In the genomic region with DNA sequence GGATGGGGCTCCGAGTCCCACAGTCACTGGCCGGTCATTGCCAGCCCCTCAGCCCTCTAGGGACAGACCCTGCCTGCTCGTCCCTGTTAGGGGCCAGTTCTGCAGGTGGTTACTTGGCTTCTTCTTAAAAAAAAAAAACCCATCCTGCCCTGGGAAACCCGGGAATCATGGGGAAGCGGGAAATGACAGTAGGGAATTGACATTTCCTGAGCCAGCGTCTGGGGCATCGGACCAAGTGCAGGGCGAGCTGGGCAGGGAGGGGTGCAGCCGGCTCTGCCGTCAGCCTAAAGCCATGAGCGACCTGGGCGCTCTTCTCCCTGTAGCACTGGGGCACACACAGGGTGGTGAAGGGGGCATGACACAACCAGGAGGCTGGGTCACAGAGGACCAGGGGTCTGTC, we compare ENCODE assay signal across 17 cellular contexts.
DNase-seq lines count a peak whose midpoint lies in the region; ATAC-seq, FAIRE-seq and TF ChIP-seq lines count a peak whose summit lies in the region.
"Had no signal": no experiment of that assay in that cellular context is flagged by ENCODE, and none has a peak within 500 bp of the region (broad histone marks: within the 10 kb centered on the region; RNA-seq: fewer than 3 reads in every experiment).

No MANE protein-coding gene starts in this region.

- peaks cover 7% of the 10 kb centered on the region for H3K27me3 Mint-ChIP-seq in activated CD4-positive, alpha-beta memory T cell treated with anti-CD3 and anti-CD28 coated beads, Interleukin-2, amount 10 ng/mL, durations not matched to agents 7 days and 5 days
- no peaks in the 10 kb centered on the region for H3K27me3 Mint-ChIP-seq in Caco-2 (ENCODE audit: insufficient read depth, unreplicated experiment)

- TF ChIP-seq EP300 in HepG2 (IDR thresholded peaks at IDR 0.05; ENCODE audit: low read depth in 2 of 2, low read length in 2 of 2) (no peak), HepG2 (CRISPR knock-in tag; IDR thresholded peaks at IDR 0.05; ENCODE audit: borderline replicate concordance) (no peak)

- H3K36me3 ChIP-seq in liver (ENCODE audit: control insufficient read depth in 4 of 4, insufficient read depth in 3 of 4, low read depth in 1 of 4, low read length in 3 of 4) (peaks cover 0 to 9% (median 1%) of the 10 kb centered on the region in 4 donors), HepG2 (replicated peaks in 1 of 2; ENCODE audit: control insufficient read depth in 1 of 2, insufficient read depth in 2 of 2, low read length in 2 of 2) (no peaks in the 10 kb centered on the region), upper lobe of right lung (no peaks in the 10 kb centered on the region), Caco-2 (ENCODE audit: control insufficient read depth, insufficient read depth, low read length) (no peaks in the 10 kb centered on the region; the same call in 1 of the 2 replicates)
- H3K36me3 ChIP-seq: neural progenitor cell, thyroid gland had no signal

- no peak overlapping the region for H3K4me2 ChIP-seq in HepG2 (ENCODE audit: low read depth, low read length)
- H3K4me2 ChIP-seq: neural progenitor cell had no signal

- intact Hi-C loops in HepG2 (cut with micrococcal nuclease; ENCODE audit: unreplicated experiment) = no loop called here
- intact Hi-C loops in upper lobe of right lung (cut with DNase I) = no loop called here
- intact Hi-C loops in Caco-2 (cut with micrococcal nuclease; ENCODE audit: unreplicated experiment) = no loop called here

- in situ Hi-C loops in HepG2 (cut with HindIII; ENCODE audit: extremely low pct_ligation_motif_present, low pct_unique_long_range_greater_than_20kb) = no loop called here

- H3K27ac Mint-ChIP-seq in activated CD4-positive, alpha-beta memory T cell treated with anti-CD3 and anti-CD28 coated beads, Interleukin-2, amount 10 ng/mL, durations not matched to agents 7 days and 5 days = peak overlapping the region; percentile 82
- H3K27ac Mint-ChIP-seq in Caco-2 (ENCODE audit: unreplicated experiment) = no peak overlapping the region
- H3K27ac Mint-ChIP-seq: neural progenitor cell, WTC11 had no signal

- H3K4me1 ChIP-seq in liver (ENCODE audit: control insufficient read depth in 4 of 4, insufficient read depth in 4 of 4, low read length in 3 of 4) = peaks cover 35 to 88% (median 58%) of the 10 kb centered on the region in 4 donors
- peaks cover 8% of the 10 kb centered on the region for H3K4me1 ChIP-seq in HepG2 (ENCODE audit: insufficient read depth, low read length)
- peaks cover 74% of the 10 kb centered on the region for H3K4me1 ChIP-seq in upper lobe of right lung
- H3K4me1 ChIP-seq in Caco-2 = no peaks in the 10 kb centered on the region
- H3K4me1 ChIP-seq: foreskin keratinocyte, neural progenitor cell had no signal

- H3K9me3 Mint-ChIP-seq in activated CD4-positive, alpha-beta memory T cell treated with anti-CD3 and anti-CD28 coated beads, Interleukin-2, amount 10 ng/mL, durations not matched to agents 7 days and 5 days = peaks cover 6% of the 10 kb centered on the region
- peaks cover 10% of the 10 kb centered on the region for H3K9me3 Mint-ChIP-seq in Caco-2 (ENCODE audit: unreplicated experiment)
- H3K9me3 Mint-ChIP-seq: neural progenitor cell had no signal

- H3K36me3 Mint-ChIP-seq in activated CD4-positive, alpha-beta memory T cell treated with anti-CD3 and anti-CD28 coated beads, Interleukin-2, amount 10 ng/mL, durations not matched to agents 7 days and 5 days (ENCODE audit: low read depth) = peaks cover 7% of the 10 kb centered on the region
- H3K36me3 Mint-ChIP-seq in Caco-2 (ENCODE audit: insufficient read depth, unreplicated experiment) = peaks cover 9% of the 10 kb centered on the region
- H3K36me3 Mint-ChIP-seq: neural progenitor cell, WTC11 had no signal

- ATAC-seq in HepG2 (no peak), upper lobe of right lung (no peak), HG03280 (IDR thresholded peaks at IDR 0.05; ENCODE audit: unreplicated experiment) (no peak)
- ATAC-seq: foreskin keratinocyte, WTC11 had no signal

- no peaks in the 10 kb centered on the region for H3K9me3 ChIP-seq in liver (ENCODE audit: control insufficient read depth in 4 of 4, low read length in 3 of 4)
- H3K9me3 ChIP-seq in HepG2 (ENCODE audit: low read length) = no peaks in the 10 kb centered on the region
- no peaks in the 10 kb centered on the region for H3K9me3 ChIP-seq in upper lobe of right lung
- H3K9me3 ChIP-seq in Caco-2 = no peaks in the 10 kb centered on the region
- H3K9me3 ChIP-seq: thyroid gland had no signal

- TF ChIP-seq CTCF in liver (IDR thresholded peaks at IDR 0.05; ENCODE audit: low read depth, low read length, missing input control) (no peak), HepG2 (CRISPR knock-in tag; IDR thresholded peaks at IDR 0.05) (no peak), upper lobe of right lung (IDR thresholded peaks at IDR 0.05) (no peak), Caco-2 (IDR thresholded peaks at IDR 0.05; ENCODE audit: insufficient read depth in 1 of 2, low read depth in 1 of 2, low read length in 1 of 2, severe bottlenecking in 1 of 2, unreplicated experiment in 1 of 2) (no peak)

- DNase-seq in HepG2 (ENCODE audit: low spot score) = no peak
- DNase-seq in activated CD4-positive, alpha-beta memory T cell treated with anti-CD3 and anti-CD28 coated beads, Interleukin-2, amount 10 ng/mL, durations not matched to agents 7 days and 5 days = no peak
- DNase-seq in lung microvascular endothelial cell (ENCODE audit: low read depth in 2 of 2) = peak; percentile 53 to 57
- DNase-seq in upper lobe of right lung = no peak
- no peak for DNase-seq in NCI-H1417 treated with DMSO at 0.1 percent for 48 hours (lab: John Stamatoyannopoulos, UW)
- DNase-seq in Caco-2 = no peak
- DNase-seq: activated effector memory CD4-positive, alpha-beta T cell treated with anti-CD3 and anti-CD28 coated beads, Interleukin-2, amount 50 U/mL, for 16 hours; foreskin keratinocyte; mesendoderm; NCI-H2081; NCI-H510A; SHP77; thyroid gland had no signal

- H3K27me3 ChIP-seq in liver (ENCODE audit: control insufficient read depth in 4 of 4, insufficient read depth in 4 of 4, low read length in 3 of 4) = no peaks in the 10 kb centered on the region
- no peaks in the 10 kb centered on the region for H3K27me3 ChIP-seq in HepG2 (ENCODE audit: control insufficient read depth in 1 of 2, insufficient read depth in 2 of 2, low read length in 2 of 2)
- no peaks in the 10 kb centered on the region for H3K27me3 ChIP-seq in upper lobe of right lung
- H3K27me3 ChIP-seq in Caco-2 (replicated peaks; ENCODE audit: control insufficient read depth, insufficient read depth, low read length) = no peaks in the 10 kb centered on the region
- H3K27me3 ChIP-seq: foreskin keratinocyte, neural progenitor cell, thyroid gland had no signal

- TF ChIP-seq RAD21 in liver (IDR thresholded peaks at IDR 0.05) (no peak), HepG2 (CRISPR knock-in tag; IDR thresholded peaks at IDR 0.05) (no peak)

- H3K27ac ChIP-seq in liver (ENCODE audit: low read depth in 1 of 2, low read length in 2 of 2) (peak overlapping the region; percentile 11 to 42), HepG2 (ENCODE audit: extremely low read length, insufficient read depth, low read length) (no peak overlapping the region), upper lobe of right lung (peak overlapping the region; percentile 66)
- H3K27ac ChIP-seq: foreskin keratinocyte, neural progenitor cell, thyroid gland had no signal

- peaks cover 83% of the 10 kb centered on the region for H3K4me1 Mint-ChIP-seq in activated CD4-positive, alpha-beta memory T cell treated with anti-CD3 and anti-CD28 coated beads, Interleukin-2, amount 10 ng/mL, durations not matched to agents 7 days and 5 days
- H3K4me1 Mint-ChIP-seq in Caco-2 (ENCODE audit: low read depth, unreplicated experiment) = peaks cover 5% of the 10 kb centered on the region

- 80% methylated on average over 12 of the region's 12 CpGs for WGBS in liver
- WGBS in HepG2 (ENCODE audit: low lambda C conversion rate) = 94% methylated on average over 10 of the region's 12 CpGs

- BruUV-seq in HepG2 (replicated peaks; lab: Mats Ljungman, UMichigan) (no TSS peak), Caco-2 (replicated peaks; lab: Mats Ljungman, UMichigan) (no TSS peak)

- TF ChIP-seq POLR2A in HepG2 (IDR thresholded peaks at IDR 0.05; ENCODE audit: insufficient read depth in 1 of 2, low read depth in 2 of 2, low read length in 2 of 2) = no peak

- peaks cover 50% of the 10 kb centered on the region for H3K79me2 ChIP-seq in HepG2 (ENCODE audit: insufficient read depth, low read length)

- POLR2A ChIA-PET in HepG2 (lab: Yijun Ruan, JAX) (no interaction called here), Caco-2 (lab: Charles Lee) (no interaction called here)
- POLR2A ChIA-PET in activated CD4-positive, alpha-beta memory T cell treated with anti-CD3 and anti-CD28 coated beads, Interleukin-2, amount 10 ng/mL, durations not matched to agents 7 days and 5 days (lab: Charles Lee) = interaction anchor here (1.8 to 3.9 kb wide), 2 partner anchors 14 to 63 kb away, joined by 5 to 22 read pairs; no protein-coding TSS in a partner anchor

- H4K20me1 ChIP-seq in HepG2 (ENCODE audit: insufficient read depth, low read length) = peaks cover 74% of the 10 kb centered on the region

- CTCF ChIA-PET in HepG2 (lab: Yijun Ruan, JAX; ENCODE audit: low intra/inter-chr PET ratio, low total read pairs) (no interaction called here), Caco-2 (lab: Charles Lee) (no interaction called here)
- CTCF ChIA-PET in activated CD4-positive, alpha-beta memory T cell treated with anti-CD3 and anti-CD28 coated beads, Interleukin-2, amount 10 ng/mL, durations not matched to agents 7 days and 5 days (lab: Charles Lee) = interaction anchor here (1.1 kb wide), 1 partner anchor 716 kb away, joined by 3 read pairs; no protein-coding TSS in a partner anchor

- H3K4me3 Mint-ChIP-seq in activated CD4-positive, alpha-beta memory T cell treated with anti-CD3 and anti-CD28 coated beads, Interleukin-2, amount 10 ng/mL, durations not matched to agents 7 days and 5 days = peak overlapping the region; percentile 72
- H3K4me3 Mint-ChIP-seq in Caco-2 (ENCODE audit: unreplicated experiment) = no peak overlapping the region
- H3K4me3 Mint-ChIP-seq: neural progenitor cell, WTC11 had no signal

- H2AFZ ChIP-seq in HepG2 (ENCODE audit: low read length) = no peak overlapping the region
- H2AFZ ChIP-seq: neural progenitor cell had no signal

- H3K9ac ChIP-seq in liver (ENCODE audit: low read depth in 1 of 2, low read length in 2 of 2) (no peak overlapping the region), HepG2 (ENCODE audit: insufficient read depth, low read depth, low read length) (no peak overlapping the region)
- H3K9ac ChIP-seq: neural progenitor cell had no signal

- FAIRE-seq in HepG2 (lab: Jason Lieb, UNC) = no peak

- H3K4me3 ChIP-seq in liver (ENCODE audit: low read depth in 1 of 3, low read length in 3 of 3) (no peak overlapping the region), HepG2 (replicated peaks in 1 of 3; ENCODE audit: insufficient read depth in 1 of 3, low read depth in 2 of 3, low read length in 3 of 3) (no peak overlapping the region), upper lobe of right lung (no peak overlapping the region), Caco-2 (ENCODE audit: low read depth, low read length) (no peak overlapping the region)
- H3K4me3 ChIP-seq: neural progenitor cell, thyroid gland had no signal

TF ChIP-seq in liver, 16 proteins besides CTCF, POLR2A, EP300 and RAD21 (continues in another document):
- TF ChIP-seq SP1 (IDR thresholded peaks at IDR 0.05) = no peak
- TF ChIP-seq FOXA1 (IDR thresholded peaks at IDR 0.05) = no peak

TF ChIP-seq in HepG2, 621 proteins besides CTCF, POLR2A, EP300 and RAD21 (continues in another document):
- no peak for TF ChIP-seq RAD51 (IDR thresholded peaks at IDR 0.05; ENCODE audit: borderline replicate concordance)

Comparison
In these comparisons a context has a peak if more than half of its experiments do, and no peak if none do; other contexts are left out.
1. DNase-seq: peak in lung microvascular endothelial cell (2 of 2); none in HepG2 (single experiment), activated CD4-positive, alpha-beta memory T cell treated with anti-CD3 and anti-CD28 coated beads, Interleukin-2, amount 10 ng/mL, durations not matched to agents 7 days and 5 days (single experiment), upper lobe of right lung (single experiment), NCI-H1417 treated with DMSO at 0.1 percent for 48 hours (single experiment) and Caco-2 (0 of 2).